In genomic region chr6:157767757-157768156, GRCh38 we compare ENCODE assay signal across 15 cellular contexts. TPM values are rescaled to one million over a fixed set of nuclear protein-coding genes. Genes with fewer than 3 reads are reported as not detected.
DNase-seq lines count a peak whose midpoint lies in the region; ATAC-seq and TF ChIP-seq lines count a peak whose summit lies in the region.
"Had no signal": no experiment of that assay in that cellular context is flagged by ENCODE, and none has a peak within 500 bp of the region (broad histone marks: within the 10 kb centered on the region; RNA-seq: fewer than 3 reads in every experiment).

No MANE protein-coding gene starts in this region.

- ATAC-seq in Panc1 (no peak), HG02970 (IDR thresholded peaks at IDR 0.05; ENCODE audit: low FRiP score, unreplicated experiment) (no peak)
- ATAC-seq in stimulated activated naive B cell treated with anti-CD40 and anti-IgM and Interleukin-4, amounts not matched to agents 10 μg/mL and 1 μg/mL and 100 μg/mL, for 72 hours (replicated peaks), result no peak
- ATAC-seq: A549, left lung had no signal

- intact Hi-C loops in activated CD4-positive, alpha-beta memory T cell treated with anti-CD3 and anti-CD28 coated beads for 36 hours (cut with micrococcal nuclease), result loop anchor here (10.0 kb wide), 2 partner anchors 303 to 443 kb away; partner anchors contain the start of gene TMEM242
- intact Hi-C loops in Panc1 (cut with micrococcal nuclease; ENCODE audit: unreplicated experiment) (no loop called here), esophagus squamous epithelium (cut with DNase I) (no loop called here)

- no peak for DNase-seq in activated CD4-positive, alpha-beta memory T cell treated with anti-CD3 and anti-CD28 coated beads for 36 hours
- no peak for DNase-seq in activated CD4-positive, alpha-beta memory T cell treated with anti-CD3 and anti-CD28 coated beads, Interleukin-2, amount 10 ng/mL, durations not matched to agents 7 days and 5 days
- DNase-seq in Panc1 (ENCODE audit: low read depth, low spot score), result no peak
- DNase-seq in esophagus squamous epithelium (lab: John Stamatoyannopoulos, UW), result no peak
- DNase-seq in stimulated activated naive B cell treated with anti-CD40 and anti-IgM and Interleukin-4, amounts not matched to agents 10 μg/mL and 1 μg/mL and 100 μg/mL, for 72 hours, result no peak
- no peak for DNase-seq in A172 (ENCODE audit: low spot score)
- DNase-seq in NCI-H2081 (lab: John Stamatoyannopoulos, UW), result no peak
- DNase-seq: activated naive CD4-positive, alpha-beta T cell treated with anti-CD3 and anti-CD28 coated beads, Interleukin-2, amount 50 U/mL, for 16 hours; effector CD4-positive, alpha-beta T cell; left lung; NCI-H146; NCI-H510A; OCI-M1 had no signal

- TF ChIP-seq CTCF in Panc1 (IDR thresholded peaks at IDR 0.05) (no peak), esophagus squamous epithelium (IDR thresholded peaks at IDR 0.05) (no peak)

- CTCF ChIA-PET in activated CD4-positive, alpha-beta memory T cell treated with anti-CD3 and anti-CD28 coated beads for 36 hours (lab: Charles Lee), result no interaction called here
- CTCF ChIA-PET in activated CD4-positive, alpha-beta memory T cell treated with anti-CD3 and anti-CD28 coated beads, Interleukin-2, amount 10 ng/mL, durations not matched to agents 7 days and 5 days (lab: Charles Lee), result no interaction called here
- CTCF ChIA-PET in Panc1 (lab: Charles Lee), result no interaction called here

- peaks cover 3% of the 10 kb centered on the region for H3K27me3 Mint-ChIP-seq in activated CD4-positive, alpha-beta memory T cell treated with anti-CD3 and anti-CD28 coated beads for 36 hours
- peaks cover 21% of the 10 kb centered on the region for H3K27me3 Mint-ChIP-seq in activated CD4-positive, alpha-beta memory T cell treated with anti-CD3 and anti-CD28 coated beads, Interleukin-2, amount 10 ng/mL, durations not matched to agents 7 days and 5 days
- H3K27me3 Mint-ChIP-seq in stimulated activated naive B cell treated with anti-CD40 and anti-IgM and Interleukin-4, amounts not matched to agents 10 μg/mL and 1 μg/mL and 100 μg/mL, for 72 hours, result no peaks in the 10 kb centered on the region

- BruUV-seq in Panc1 (replicated peaks; lab: Mats Ljungman, UMichigan), result no TSS peak

- H3K4me3 ChIP-seq in Panc1 (ENCODE audit: low read depth in 2 of 2, low read length in 2 of 2) (no peak overlapping the region), esophagus squamous epithelium (no peak overlapping the region)
- H3K4me3 ChIP-seq: A549, left lung had no signal

- WGBS in esophagus squamous epithelium, 2 donors, result 93 to 97% methylated on average over 3 of the region's 3 CpGs

- H3K4me3 Mint-ChIP-seq in activated CD4-positive, alpha-beta memory T cell treated with anti-CD3 and anti-CD28 coated beads for 36 hours, result peak overlapping the region; percentile 5
- H3K4me3 Mint-ChIP-seq in activated CD4-positive, alpha-beta memory T cell treated with anti-CD3 and anti-CD28 coated beads, Interleukin-2, amount 10 ng/mL, durations not matched to agents 7 days and 5 days, result no peak overlapping the region
- peak overlapping the region in 1 of 2 donors; percentile 63 for H3K4me3 Mint-ChIP-seq in stimulated activated naive B cell treated with anti-CD40 and anti-IgM and Interleukin-4, amounts not matched to agents 10 μg/mL and 1 μg/mL and 100 μg/mL, for 72 hours

- no peaks in the 10 kb centered on the region for H3K9me3 ChIP-seq in Panc1 (ENCODE audit: control insufficient read depth, insufficient read depth, low read depth, low read length)
- H3K9me3 ChIP-seq in esophagus squamous epithelium, result no peaks in the 10 kb centered on the region
- H3K9me3 ChIP-seq: A549, left lung had no signal

- peak overlapping the region; percentile 37 for H3K27ac ChIP-seq in Panc1 (ENCODE audit: low read length)
- peak overlapping the region in 3 of 4 donors; percentile 23 to 75 (median 34) for H3K27ac ChIP-seq in esophagus squamous epithelium

- peak overlapping the region; percentile 66 for H3K27ac Mint-ChIP-seq in activated CD4-positive, alpha-beta memory T cell treated with anti-CD3 and anti-CD28 coated beads for 36 hours
- no peak overlapping the region for H3K27ac Mint-ChIP-seq in activated CD4-positive, alpha-beta memory T cell treated with anti-CD3 and anti-CD28 coated beads, Interleukin-2, amount 10 ng/mL, durations not matched to agents 7 days and 5 days
- peak overlapping the region; percentile 96 for H3K27ac Mint-ChIP-seq in stimulated activated naive B cell treated with anti-CD40 and anti-IgM and Interleukin-4, amounts not matched to agents 10 μg/mL and 1 μg/mL and 100 μg/mL, for 72 hours

- in situ Hi-C loops in Panc1 (cut with HindIII; ENCODE audit: low pct_unique_long_range_greater_than_20kb, low sequenced_read_pairs), result loop anchor here (25.0 kb wide), 1 partner anchor 95 kb away; no protein-coding TSS in a partner anchor

- H3K27me3 ChIP-seq in Panc1 (ENCODE audit: control insufficient read depth, insufficient read depth, low read length) (no peaks in the 10 kb centered on the region), esophagus squamous epithelium (peaks cover 0 to 10% (median 0%) of the 10 kb centered on the region in 4 donors)

- no peaks in the 10 kb centered on the region for H3K36me3 ChIP-seq in Panc1 (ENCODE audit: control insufficient read depth, insufficient read depth, low read length)
- no peaks in the 10 kb centered on the region for H3K36me3 ChIP-seq in esophagus squamous epithelium
- H3K36me3 ChIP-seq: left lung had no signal

- H3K4me1 Mint-ChIP-seq in activated CD4-positive, alpha-beta memory T cell treated with anti-CD3 and anti-CD28 coated beads for 36 hours (ENCODE audit: low read depth), result peaks cover 62% of the 10 kb centered on the region
- H3K4me1 Mint-ChIP-seq in activated CD4-positive, alpha-beta memory T cell treated with anti-CD3 and anti-CD28 coated beads, Interleukin-2, amount 10 ng/mL, durations not matched to agents 7 days and 5 days, result peaks cover 49% of the 10 kb centered on the region
- peaks cover 66 to 85% of the 10 kb centered on the region in 2 donors for H3K4me1 Mint-ChIP-seq in stimulated activated naive B cell treated with anti-CD40 and anti-IgM and Interleukin-4, amounts not matched to agents 10 μg/mL and 1 μg/mL and 100 μg/mL, for 72 hours

- POLR2A ChIA-PET in activated CD4-positive, alpha-beta memory T cell treated with anti-CD3 and anti-CD28 coated beads for 36 hours (lab: Charles Lee), result no interaction called here
- POLR2A ChIA-PET in activated CD4-positive, alpha-beta memory T cell treated with anti-CD3 and anti-CD28 coated beads, Interleukin-2, amount 10 ng/mL, durations not matched to agents 7 days and 5 days (lab: Charles Lee), result interaction anchor here (1.3 kb wide), 1 partner anchor 66 kb away, joined by 4 read pairs; no protein-coding TSS in a partner anchor
- POLR2A ChIA-PET in Panc1 (lab: Charles Lee), result no interaction called here

- peaks cover 1% of the 10 kb centered on the region for H3K36me3 Mint-ChIP-seq in activated CD4-positive, alpha-beta memory T cell treated with anti-CD3 and anti-CD28 coated beads for 36 hours
- no peaks in the 10 kb centered on the region for H3K36me3 Mint-ChIP-seq in activated CD4-positive, alpha-beta memory T cell treated with anti-CD3 and anti-CD28 coated beads, Interleukin-2, amount 10 ng/mL, durations not matched to agents 7 days and 5 days (ENCODE audit: low read depth)
- H3K36me3 Mint-ChIP-seq in stimulated activated naive B cell treated with anti-CD40 and anti-IgM and Interleukin-4, amounts not matched to agents 10 μg/mL and 1 μg/mL and 100 μg/mL, for 72 hours, result peaks cover 1 to 11% of the 10 kb centered on the region in 2 donors

- no peaks in the 10 kb centered on the region for H3K9me3 Mint-ChIP-seq in activated CD4-positive, alpha-beta memory T cell treated with anti-CD3 and anti-CD28 coated beads for 36 hours
- no peaks in the 10 kb centered on the region for H3K9me3 Mint-ChIP-seq in activated CD4-positive, alpha-beta memory T cell treated with anti-CD3 and anti-CD28 coated beads, Interleukin-2, amount 10 ng/mL, durations not matched to agents 7 days and 5 days
- H3K9me3 Mint-ChIP-seq in stimulated activated naive B cell treated with anti-CD40 and anti-IgM and Interleukin-4, amounts not matched to agents 10 μg/mL and 1 μg/mL and 100 μg/mL, for 72 hours, result peaks cover 5 to 6% of the 10 kb centered on the region in 2 donors

- H3K4me1 ChIP-seq in Panc1 (ENCODE audit: control insufficient read depth, insufficient read depth, low read length) (peaks cover 45% of the 10 kb centered on the region), esophagus squamous epithelium (peaks cover 22 to 35% (median 23%) of the 10 kb centered on the region in 3 donors)

- TF ChIP-seq POLR2A in esophagus squamous epithelium (IDR thresholded peaks at IDR 0.05), result no peak

RNA-seq across cellular contexts. Expression of gene SNX9, which starts 55.3 kb away (rescaled TPM):
- 10 to 100 TPM; 59.3 to 59.7 TPM for total RNA-seq in activated CD4-positive, alpha-beta memory T cell treated with anti-CD3 and anti-CD28 coated beads for 36 hours
- total RNA-seq in activated CD4-positive, alpha-beta memory T cell treated with anti-CD3 and anti-CD28 coated beads, Interleukin-2, amount 10 ng/mL, durations not matched to agents 7 days and 5 days, result 10 to 100 TPM; 39.8 to 40.1 TPM
- total RNA-seq in Panc1 (2021; ENCODE audit: unreplicated experiment), result 46.0 TPM
- 37.4 TPM for polyA plus RNA-seq in Panc1 (2012; ENCODE audit: insufficient read length)
- total RNA-seq in esophagus squamous epithelium, result 10 to 100 TPM; 19.9 to 39.9 (median 33.5) TPM
- 22.5 and 24.5 TPM in 2 replicates for total RNA-seq in A172 (2014; rRNA removed; shearing (Covaris generic))
